In the genomic region with DNA sequence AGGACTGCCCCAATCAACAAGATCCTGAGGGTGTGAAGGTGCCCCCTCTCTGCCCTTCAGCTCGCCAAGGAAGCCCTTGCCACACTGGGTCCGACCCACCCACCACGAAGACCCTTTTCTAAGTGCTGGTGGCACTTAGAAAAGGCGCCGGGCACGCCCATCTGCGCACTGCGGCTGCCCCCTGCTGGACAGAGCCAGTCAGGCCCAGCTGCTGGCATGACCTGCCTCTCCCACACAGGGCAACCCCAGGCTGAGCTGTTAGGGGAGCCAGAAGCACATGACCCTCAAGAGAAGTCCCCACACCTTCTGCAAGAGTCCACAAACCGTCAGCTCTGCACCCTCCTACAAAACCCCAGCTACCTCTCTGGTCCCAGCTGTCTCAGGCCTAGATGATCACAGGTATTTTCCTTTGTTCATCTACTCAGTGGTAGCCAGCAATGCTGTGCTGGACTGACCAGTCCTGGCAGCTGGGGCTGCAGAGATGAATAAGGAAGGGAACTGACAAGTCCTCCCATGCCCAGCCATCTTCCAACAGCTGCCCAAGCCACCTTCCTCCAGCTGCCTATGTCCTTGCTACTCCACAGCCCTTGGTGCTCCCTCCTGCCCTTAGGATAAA, we compare ENCODE assay signal across 1 cellular context.
TF ChIP-seq lines count a peak whose summit lies in the region.

No MANE protein-coding gene starts in this region.

TF ChIP-seq in WTC11, 78 proteins besides CTCF, POLR2A, EP300 and RAD21 (continued from another document):
- TF ChIP-seq, protein P1, sequence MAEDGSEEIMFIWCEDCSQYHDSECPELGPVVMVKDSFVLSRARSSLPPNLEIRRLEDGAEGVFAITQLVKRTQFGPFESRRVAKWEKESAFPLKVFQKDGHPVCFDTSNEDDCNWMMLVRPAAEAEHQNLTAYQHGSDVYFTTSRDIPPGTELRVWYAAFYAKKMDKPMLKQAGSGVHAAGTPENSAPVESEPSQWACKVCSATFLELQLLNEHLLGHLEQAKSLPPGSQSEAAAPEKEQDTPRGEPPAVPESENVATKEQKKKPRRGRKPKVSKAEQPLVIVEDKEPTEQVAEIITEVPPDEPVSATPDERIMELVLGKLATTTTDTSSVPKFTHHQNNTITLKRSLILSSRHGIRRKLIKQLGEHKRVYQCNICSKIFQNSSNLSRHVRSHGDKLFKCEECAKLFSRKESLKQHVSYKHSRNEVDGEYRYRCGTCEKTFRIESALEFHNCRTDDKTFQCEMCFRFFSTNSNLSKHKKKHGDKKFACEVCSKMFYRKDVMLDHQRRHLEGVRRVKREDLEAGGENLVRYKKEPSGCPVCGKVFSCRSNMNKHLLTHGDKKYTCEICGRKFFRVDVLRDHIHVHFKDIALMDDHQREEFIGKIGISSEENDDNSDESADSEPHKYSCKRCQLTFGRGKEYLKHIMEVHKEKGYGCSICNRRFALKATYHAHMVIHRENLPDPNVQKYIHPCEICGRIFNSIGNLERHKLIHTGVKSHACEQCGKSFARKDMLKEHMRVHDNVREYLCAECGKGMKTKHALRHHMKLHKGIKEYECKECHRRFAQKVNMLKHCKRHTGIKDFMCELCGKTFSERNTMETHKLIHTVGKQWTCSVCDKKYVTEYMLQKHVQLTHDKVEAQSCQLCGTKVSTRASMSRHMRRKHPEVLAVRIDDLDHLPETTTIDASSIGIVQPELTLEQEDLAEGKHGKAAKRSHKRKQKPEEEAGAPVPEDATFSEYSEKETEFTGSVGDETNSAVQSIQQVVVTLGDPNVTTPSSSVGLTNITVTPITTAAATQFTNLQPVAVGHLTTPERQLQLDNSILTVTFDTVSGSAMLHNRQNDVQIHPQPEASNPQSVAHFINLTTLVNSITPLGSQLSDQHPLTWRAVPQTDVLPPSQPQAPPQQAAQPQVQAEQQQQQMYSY (CRISPR knock-in tag; IDR thresholded peaks at IDR 0.05) = no peak
